ENCODE assay signal across 16 cellular contexts in the genomic region with DNA sequence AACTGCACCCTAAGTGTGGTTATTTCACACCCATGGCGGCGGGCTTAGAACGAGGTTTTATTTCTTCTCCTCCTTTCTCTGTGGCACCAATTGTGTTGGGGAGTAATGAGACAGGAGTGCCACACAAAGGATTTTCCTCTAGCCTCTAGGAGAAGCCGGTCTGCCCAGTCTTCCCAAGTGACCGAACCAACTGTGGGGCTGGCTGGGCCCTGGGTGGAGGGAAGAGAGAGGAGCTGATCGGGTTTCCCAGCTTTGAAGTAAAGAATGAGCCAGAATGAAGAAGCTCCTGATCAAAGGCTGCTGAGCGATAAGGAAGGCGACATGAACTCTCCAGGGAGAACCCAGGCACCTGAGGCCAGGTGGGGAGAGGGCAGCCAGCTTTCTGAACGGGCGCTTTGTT.
DNase-seq lines count a peak whose midpoint lies in the region; ATAC-seq and TF ChIP-seq lines count a peak whose summit lies in the region.
"Had no signal": no experiment of that assay in that cellular context is flagged by ENCODE, and none has a peak within 500 bp of the region (broad histone marks: within the 10 kb centered on the region; RNA-seq: fewer than 3 reads in every experiment).

No MANE protein-coding gene starts in this region.

- DNase-seq in NCI-H2107 treated with DMSO at 0.1 percent for 48 hours (lab: John Stamatoyannopoulos, UW; ENCODE audit: unreplicated experiment) (peak; percentile 1), NCI-H2107 (lab: John Stamatoyannopoulos, UW) (no peak), mesenchymal stem cell (no peak), NOMO-1 treated with dmso at 0.1 percent for 144 hours (lab: John Stamatoyannopoulos, UW; ENCODE audit: unreplicated experiment) (no peak), erythroblast (lab: John Stamatoyannopoulos, UW) (no peak)
- DNase-seq in natural killer cell treated with Interleukin-12 subunit alpha and Interleukin-12 subunit beta and Interleukin-15 and Interleukin-18, amount 100 ng/mL, for 72 hours (ENCODE audit: low spot score), result no peak
- DNase-seq: CD8-positive, alpha-beta T cell; COR-L47; DMS153; DMS79 treated with DMSO at 0.1 percent for 48 hours; GDM1 had no signal

- no peaks in the 10 kb centered on the region for H3K4me1 ChIP-seq in esophagus (ENCODE audit: control insufficient read depth in 2 of 2, insufficient read depth in 2 of 2, low read length in 1 of 2)
- no peaks in the 10 kb centered on the region for H3K4me1 ChIP-seq in mesenchymal stem cell (ENCODE audit: control insufficient read depth, insufficient read depth, low read depth, low read length)

- H3K4me3 ChIP-seq in esophagus (ENCODE audit: low read depth in 1 of 2, low read length in 2 of 2) (no peak overlapping the region), mesenchymal stem cell (ENCODE audit: insufficient read depth in 1 of 2, low read depth in 1 of 2, low read length in 2 of 2) (no peak overlapping the region)

- H3K18ac ChIP-seq in mesenchymal stem cell (ENCODE audit: low read depth in 1 of 2, low read length in 2 of 2), result no peak overlapping the region

- ATAC-seq in GM18502 (IDR thresholded peaks at IDR 0.05; ENCODE audit: poor library complexity, unreplicated experiment), result no peak
- no peak for ATAC-seq in natural killer cell treated with Interleukin-12 subunit alpha and Interleukin-12 subunit beta and Interleukin-15 and Interleukin-18, amount 100 ng/mL, for 72 hours
- ATAC-seq: CD8-positive, alpha-beta T cell had no signal

- no peaks in the 10 kb centered on the region for H3K27me3 Mint-ChIP-seq in natural killer cell treated with Interleukin-12 subunit alpha and Interleukin-12 subunit beta and Interleukin-15 and Interleukin-18, amount 100 ng/mL, for 72 hours
- H3K27me3 Mint-ChIP-seq: IgD-negative memory B cell had no signal

- H4K8ac ChIP-seq in mesenchymal stem cell (ENCODE audit: low read length), result peak overlapping the region; percentile 30

- no peak overlapping the region for H4K91ac ChIP-seq in mesenchymal stem cell (ENCODE audit: low read length)

- WGBS in esophagus, 2 donors, result 72 to 78% methylated on average over 10 of the region's 10 CpGs
- WGBS in mesenchymal stem cell, result 88% methylated on average over 10 of the region's 10 CpGs

- no peak overlapping the region for H3K27ac Mint-ChIP-seq in natural killer cell treated with Interleukin-12 subunit alpha and Interleukin-12 subunit beta and Interleukin-15 and Interleukin-18, amount 100 ng/mL, for 72 hours
- H3K27ac Mint-ChIP-seq: CD8-positive, alpha-beta T cell; IgD-negative memory B cell had no signal

- H3K23ac ChIP-seq in mesenchymal stem cell (ENCODE audit: low read length in 2 of 2), result no peak overlapping the region

- no peak overlapping the region for H2BK15ac ChIP-seq in mesenchymal stem cell (ENCODE audit: low read depth, poor library complexity, severe bottlenecking)

- no peaks in the 10 kb centered on the region for H3K36me3 Mint-ChIP-seq in natural killer cell treated with Interleukin-12 subunit alpha and Interleukin-12 subunit beta and Interleukin-15 and Interleukin-18, amount 100 ng/mL, for 72 hours
- H3K36me3 Mint-ChIP-seq: CD14-positive monocyte; CD8-positive, alpha-beta T cell; IgD-negative memory B cell had no signal

- H3K4me2 ChIP-seq in mesenchymal stem cell (ENCODE audit: low read length, poor library complexity, severe bottlenecking), result no peak overlapping the region

- H2BK120ac ChIP-seq in mesenchymal stem cell (ENCODE audit: low read depth, low read length), result no peak overlapping the region

- no peak overlapping the region for H3K4ac ChIP-seq in mesenchymal stem cell (ENCODE audit: low read depth in 1 of 2, low read length in 2 of 2)

- H2AFZ ChIP-seq in mesenchymal stem cell (ENCODE audit: low read depth, low read length), result no peak overlapping the region

- no peaks in the 10 kb centered on the region for H3K79me1 ChIP-seq in mesenchymal stem cell (replicated peaks; ENCODE audit: low read length, poor library complexity, severe bottlenecking)

- H3K27me3 ChIP-seq in esophagus (ENCODE audit: control insufficient read depth in 1 of 2, insufficient read depth in 2 of 2, low read length in 2 of 2), result no peaks in the 10 kb centered on the region
- H3K27me3 ChIP-seq in mesenchymal stem cell (ENCODE audit: control insufficient read depth in 1 of 2, insufficient read depth in 1 of 2, low read length in 2 of 2), result no peaks in the 10 kb centered on the region

- no peak for TF ChIP-seq POLR2A in erythroblast (IDR thresholded peaks at IDR 0.05; ENCODE audit: low read length)

- H3K27ac ChIP-seq in esophagus (ENCODE audit: low read depth in 2 of 2, low read length in 1 of 2) (peak overlapping the region; percentile 60 to 69), mesenchymal stem cell (ENCODE audit: low read length, poor library complexity, severe bottlenecking) (no peak overlapping the region)
- H3K27ac ChIP-seq: 22Rv1 had no signal

- H2BK5ac ChIP-seq in mesenchymal stem cell (ENCODE audit: low read depth, low read length, poor library complexity, severe bottlenecking), result no peak overlapping the region

- no peaks in the 10 kb centered on the region for H3K9me3 ChIP-seq in esophagus (ENCODE audit: control insufficient read depth in 2 of 2, insufficient read depth in 1 of 2, low read depth in 1 of 2, low read length in 1 of 2)
- H3K9me3 ChIP-seq in mesenchymal stem cell (ENCODE audit: control insufficient read depth, low read length), result no peaks in the 10 kb centered on the region

- no peak overlapping the region for H2AK5ac ChIP-seq in mesenchymal stem cell (ENCODE audit: low read length, severe bottlenecking)

- no peak overlapping the region for H3K4me3 Mint-ChIP-seq in natural killer cell treated with Interleukin-12 subunit alpha and Interleukin-12 subunit beta and Interleukin-15 and Interleukin-18, amount 100 ng/mL, for 72 hours
- H3K4me3 Mint-ChIP-seq: CD14-positive monocyte; CD8-positive, alpha-beta T cell; IgD-negative memory B cell had no signal

- H2BK12ac ChIP-seq in mesenchymal stem cell (ENCODE audit: low read length in 2 of 2), result no peak overlapping the region

- H3K36me3 ChIP-seq in esophagus (ENCODE audit: control insufficient read depth in 2 of 2, insufficient read depth in 2 of 2, low read length in 1 of 2), result no peaks in the 10 kb centered on the region
- no peaks in the 10 kb centered on the region for H3K36me3 ChIP-seq in mesenchymal stem cell (ENCODE audit: control insufficient read depth in 1 of 2, insufficient read depth in 2 of 2, low read depth in 1 of 2, low read length in 2 of 2)

- peaks cover 3% of the 10 kb centered on the region for H3K9me3 Mint-ChIP-seq in natural killer cell treated with Interleukin-12 subunit alpha and Interleukin-12 subunit beta and Interleukin-15 and Interleukin-18, amount 100 ng/mL, for 72 hours

- H3K4me1 Mint-ChIP-seq in natural killer cell treated with Interleukin-12 subunit alpha and Interleukin-12 subunit beta and Interleukin-15 and Interleukin-18, amount 100 ng/mL, for 72 hours (ENCODE audit: low read depth in 2 of 2), result no peaks in the 10 kb centered on the region
- H3K4me1 Mint-ChIP-seq: CD14-positive monocyte, IgD-negative memory B cell had no signal

- H3K14ac ChIP-seq in mesenchymal stem cell (ENCODE audit: low read length in 2 of 2), result no peak overlapping the region

- no peak overlapping the region for H3K9ac ChIP-seq in mesenchymal stem cell (ENCODE audit: low read length)
